14 cellular contexts compared by ENCODE assay signal in the genomic region with DNA sequence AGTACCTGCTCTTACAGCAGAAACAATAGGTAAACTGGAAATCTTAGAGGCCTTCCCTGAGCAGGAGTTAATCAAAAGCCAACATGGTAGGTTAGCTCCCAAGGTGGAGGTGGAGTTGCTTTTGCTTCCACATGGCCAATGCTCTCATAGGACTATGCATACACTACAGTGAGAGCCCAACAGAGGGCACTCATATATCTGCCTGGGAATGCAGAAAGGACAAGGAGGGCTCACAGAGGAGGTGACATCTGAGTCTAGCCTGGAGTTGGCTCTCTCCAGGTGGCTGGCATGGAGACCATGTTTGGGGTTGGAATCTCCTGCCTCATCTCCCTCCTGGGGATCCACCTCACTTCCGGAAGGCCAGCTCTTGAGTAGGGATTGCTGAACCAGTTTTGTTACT. TPM values are rescaled to one million over a fixed set of nuclear protein-coding genes. Genes with fewer than 3 reads are reported as not detected.
DNase-seq lines count a peak whose midpoint lies in the region; ATAC-seq and TF ChIP-seq lines count a peak whose summit lies in the region.
"Had no signal": no experiment of that assay in that cellular context is flagged by ENCODE, and none has a peak within 500 bp of the region (broad histone marks: within the 10 kb centered on the region; RNA-seq: fewer than 3 reads in every experiment).

No MANE protein-coding gene starts in this region.

- H3K4me1 Mint-ChIP-seq in WTC11: peaks cover 19% of the 10 kb centered on the region
- H3K4me1 Mint-ChIP-seq: memory B cell had no signal

- no peak for TF ChIP-seq POLR2A in uterus (IDR thresholded peaks at IDR 0.05)

- intact Hi-C loops in uterus (cut with DNase I; ENCODE audit: low total_unique reads): no loop called here

- no peak overlapping the region for H3K27ac ChIP-seq in uterus
- no peak overlapping the region for H3K27ac ChIP-seq in right atrium auricular region
- H3K27ac ChIP-seq: dorsolateral prefrontal cortex, SJSA1, upper lobe of right lung had no signal

- no peak overlapping the region for H3K4me3 ChIP-seq in uterus
- H3K4me3 ChIP-seq in right atrium auricular region: no peak overlapping the region
- H3K4me3 ChIP-seq: dorsolateral prefrontal cortex, SJSA1, upper lobe of right lung had no signal

- CTCF ChIA-PET in WTC11 (lab: Charles Lee): interaction anchor here (0.6 to 1.3 kb wide), 2 partner anchors 62 kb away, joined by 3 to 4 read pairs; no protein-coding TSS in a partner anchor

- H3K27ac Mint-ChIP-seq in WTC11: no peak overlapping the region
- H3K27ac Mint-ChIP-seq: memory B cell had no signal

- TF ChIP-seq CTCF in WTC11 (IDR thresholded peaks at IDR 0.05) (no peak), uterus (IDR thresholded peaks at IDR 0.05) (no peak), right atrium auricular region (IDR thresholded peaks at IDR 0.05) (no peak)

- peaks cover 2% of the 10 kb centered on the region; the same call in 1 of the 2 replicates for H3K27me3 Mint-ChIP-seq in WTC11 (ENCODE audit: low read depth)

- H3K36me3 Mint-ChIP-seq in WTC11: peaks cover 8% of the 10 kb centered on the region
- H3K36me3 Mint-ChIP-seq: memory B cell had no signal

- peak; percentile 89 for ATAC-seq in WTC11
- ATAC-seq: upper lobe of right lung had no signal

- POLR2A ChIA-PET in WTC11 (lab: Charles Lee): no interaction called here

- no peaks in the 10 kb centered on the region for H3K36me3 ChIP-seq in uterus
- no peaks in the 10 kb centered on the region for H3K36me3 ChIP-seq in right atrium auricular region
- H3K36me3 ChIP-seq: SJSA1, upper lobe of right lung had no signal

- no peaks in the 10 kb centered on the region for H3K27me3 ChIP-seq in uterus
- H3K27me3 ChIP-seq in right atrium auricular region: no peaks in the 10 kb centered on the region
- H3K27me3 ChIP-seq: dorsolateral prefrontal cortex, SJSA1, upper lobe of right lung had no signal

- H3K4me3 Mint-ChIP-seq in WTC11: no peak overlapping the region
- H3K4me3 Mint-ChIP-seq: memory B cell had no signal

- H3K9me3 Mint-ChIP-seq in WTC11: peaks cover 30% of the 10 kb centered on the region

- DNase-seq in NCI-H1417 (lab: John Stamatoyannopoulos, UW) (peak in 2 of 3 experiments; percentile 20 to 40), NCI-H1417 treated with DMSO at 0.1 percent for 48 hours (lab: John Stamatoyannopoulos, UW) (no peak), HuH-7.5 (ENCODE audit: low spot score) (peak; percentile 15), WTC11 (ENCODE audit: low spot score) (peak; percentile 13), myocyte (ENCODE audit: low read depth) (peak; percentile 5), uterus (no peak), right atrium auricular region (ENCODE audit: low spot score) (no peak)
- DNase-seq in stimulated activated CD8-positive, alpha-beta memory T cell treated with anti-CD3 and anti-CD28 coated beads, Interleukin-4, amount 100 ng/mL, for 48 hours: no peak
- DNase-seq: activated gamma-delta T cell, dorsolateral prefrontal cortex, NCI-H2029, upper lobe of right lung had no signal

- H3K9me3 ChIP-seq in uterus (no peaks in the 10 kb centered on the region), right atrium auricular region (no peaks in the 10 kb centered on the region)
- H3K9me3 ChIP-seq: SJSA1, upper lobe of right lung had no signal

- no peaks in the 10 kb centered on the region for H3K4me1 ChIP-seq in uterus
- H3K4me1 ChIP-seq in right atrium auricular region: no peaks in the 10 kb centered on the region
- H3K4me1 ChIP-seq: SJSA1, upper lobe of right lung had no signal

TF ChIP-seq in WTC11, 78 proteins besides CTCF, POLR2A, EP300 and RAD21:
- TF ChIP-seq FOXP1 (CRISPR knock-in tag; IDR thresholded peaks at IDR 0.05; ENCODE audit: borderline replicate concordance): no peak
- no peak for TF ChIP-seq NFATC4 (CRISPR knock-in tag; IDR thresholded peaks at IDR 0.05)
- TF ChIP-seq ZBTB21 (CRISPR knock-in tag; IDR thresholded peaks at IDR 0.05; ENCODE audit: borderline replicate concordance): no peak
- TF ChIP-seq NR2C2 (CRISPR knock-in tag; IDR thresholded peaks at IDR 0.05): no peak
- TF ChIP-seq ZNF317 (CRISPR knock-in tag; IDR thresholded peaks at IDR 0.05; ENCODE audit: borderline replicate concordance, low read depth): no peak
- no peak for TF ChIP-seq ATF6 (CRISPR knock-in tag; IDR thresholded peaks at IDR 0.05)
- no peak for TF ChIP-seq FOXJ3 (CRISPR knock-in tag; IDR thresholded peaks at IDR 0.05; ENCODE audit: borderline replicate concordance)
- TF ChIP-seq PRDM15 (CRISPR knock-in tag; IDR thresholded peaks at IDR 0.05): no peak
- no peak for TF ChIP-seq SP1 (CRISPR knock-in tag; conservative IDR thresholded peaks at IDR 0.05)
- no peak for TF ChIP-seq ATF2 (CRISPR knock-in tag; IDR thresholded peaks at IDR 0.05; ENCODE audit: borderline replicate concordance, low read depth)

RNA-seq across cellular contexts. Expression of gene ATP8A2, which starts 34.6 kb away (rescaled TPM):
- total RNA-seq in WTC11 (2021) (4.0 to 5.2 TPM (median 5.0 TPM) in 3 replicates), myocyte (0.62 and 0.86 TPM in 2 replicates), uterus (10 to 100 TPM in 1 of 4 donors, under 1 TPM in 1, not detected in 2; 0.64 to 21.4 TPM), right atrium auricular region (under 1 TPM; 0.08 to 0.19 TPM)
- 0.62 TPM for polyA plus RNA-seq in myocyte (2012)

Comparison
In these comparisons a context has a peak if more than half of its experiments do, and no peak if none do; other contexts are left out.
1. DNase-seq: peak in NCI-H1417 (2 of 3), HuH-7.5 (single experiment), WTC11 (single experiment) and myocyte (single experiment); none in NCI-H1417 treated with DMSO at 0.1 percent for 48 hours (single experiment), uterus (0 of 2), right atrium auricular region (single experiment) and stimulated activated CD8-positive, alpha-beta memory T cell treated with anti-CD3 and anti-CD28 coated beads, Interleukin-4, amount 100 ng/mL, for 48 hours (single experiment).